ENCODE assay signal across 4 cellular contexts in genomic region chr2:112967023-112967422, GRCh38.
TF ChIP-seq lines count a peak whose summit lies in the region.

No MANE protein-coding gene starts in this region.

TF ChIP-seq in liver, 16 proteins besides CTCF, POLR2A, EP300 and RAD21:
- no peak for TF ChIP-seq HNF4G (IDR thresholded peaks at IDR 0.05)
- TF ChIP-seq FOXA2 (IDR thresholded peaks at IDR 0.05), result peak; percentile 72
- no peak for TF ChIP-seq ATF3 (IDR thresholded peaks at IDR 0.05)
- TF ChIP-seq YY1 (IDR thresholded peaks at IDR 0.05), result no peak

TF ChIP-seq in HepG2, 621 proteins besides CTCF, POLR2A, EP300 and RAD21 (continues in another document):
- TF ChIP-seq BRF2 (CRISPR knock-in tag; IDR thresholded peaks at IDR 0.05) (no peak), ZNF768 (CRISPR knock-in tag; IDR thresholded peaks at IDR 0.05) (no peak), MLXIP (CRISPR knock-in tag; IDR thresholded peaks at IDR 0.05; ENCODE audit: borderline replicate concordance) (no peak), U2AF2 (IDR thresholded peaks at IDR 0.05; ENCODE audit: low read depth, low read length) (no peak), MYPOP (CRISPR knock-in tag; IDR thresholded peaks at IDR 0.05) (no peak), SP2 (CRISPR knock-in tag; IDR thresholded peaks at IDR 0.05) (no peak), ZNF281 (CRISPR knock-in tag; IDR thresholded peaks at IDR 0.05; ENCODE audit: borderline replicate concordance) (no peak), POLR2G (IDR thresholded peaks at IDR 0.05; ENCODE audit: low read depth, low read length) (no peak)

TF ChIP-seq in HCT116, 20 proteins besides CTCF, POLR2A, EP300 and RAD21:
- TF ChIP-seq REST (IDR thresholded peaks at IDR 0.05; ENCODE audit: low read depth), result no peak
- no peak for TF ChIP-seq FOSL1 (IDR thresholded peaks at IDR 0.05; ENCODE audit: low read depth)
- no peak for TF ChIP-seq POLR2AphosphoS5 (IDR thresholded peaks at IDR 0.05; ENCODE audit: low read depth, low read length)
- TF ChIP-seq ELF1 (IDR thresholded peaks at IDR 0.05; ENCODE audit: borderline replicate concordance, low read depth), result no peak
- TF ChIP-seq EZH2 (IDR thresholded peaks at IDR 0.05), result no peak
- no peak for TF ChIP-seq JUND (IDR thresholded peaks at IDR 0.05)
- no peak for TF ChIP-seq ZNF274 (IDR thresholded peaks at IDR 0.05; ENCODE audit: low read depth, low read length)
- no peak for TF ChIP-seq ZBTB33 (IDR thresholded peaks at IDR 0.05; ENCODE audit: extremely low read depth, insufficient replicate concordance, low read length)
- TF ChIP-seq MAX (IDR thresholded peaks at IDR 0.05), result no peak
- no peak for TF ChIP-seq TCF7L2 (IDR thresholded peaks at IDR 0.05; ENCODE audit: borderline replicate concordance, extremely low read depth, insufficient read depth, insufficient read length)
- no peak for TF ChIP-seq YY1 (IDR thresholded peaks at IDR 0.05; ENCODE audit: extremely low read depth, insufficient replicate concordance, low read depth, low read length)
- no peak for TF ChIP-seq CEBPB (IDR thresholded peaks at IDR 0.05; ENCODE audit: low read depth)
- no peak for TF ChIP-seq EZH2phosphoT487 (IDR thresholded peaks at IDR 0.05; ENCODE audit: borderline replicate concordance)
- TF ChIP-seq ZFX (IDR thresholded peaks at IDR 0.05), result no peak
- TF ChIP-seq ATF3 (IDR thresholded peaks at IDR 0.05), result no peak
- no peak for TF ChIP-seq SIN3A (IDR thresholded peaks at IDR 0.05; ENCODE audit: low read depth)
- no peak for TF ChIP-seq SRF (IDR thresholded peaks at IDR 0.05; ENCODE audit: low read depth)

TF ChIP-seq in WTC11, 78 proteins besides CTCF, POLR2A, EP300 and RAD21:
- TF ChIP-seq ZNF232 (CRISPR knock-in tag; IDR thresholded peaks at IDR 0.05) (no peak), ZMAT4 (CRISPR knock-in tag; IDR thresholded peaks at IDR 0.05) (no peak), IRF2 (CRISPR knock-in tag; IDR thresholded peaks at IDR 0.05; ENCODE audit: borderline replicate concordance, low read depth) (no peak), TEAD4 (CRISPR knock-in tag; IDR thresholded peaks at IDR 0.05) (no peak), NR1H2 (CRISPR knock-in tag; IDR thresholded peaks at IDR 0.05) (no peak), ZNF425 (CRISPR knock-in tag; conservative IDR thresholded peaks at IDR 0.05) (no peak), MYBL2 (CRISPR knock-in tag; IDR thresholded peaks at IDR 0.05) (no peak), RELA (CRISPR knock-in tag; IDR thresholded peaks at IDR 0.05; ENCODE audit: borderline replicate concordance) (no peak), E2F1 (CRISPR knock-in tag; IDR thresholded peaks at IDR 0.05) (no peak), ATF3 (CRISPR knock-in tag; conservative IDR thresholded peaks at IDR 0.05) (no peak), PREB (CRISPR knock-in tag; IDR thresholded peaks at IDR 0.05; ENCODE audit: borderline replicate concordance) (no peak), ETV6 (CRISPR knock-in tag; IDR thresholded peaks at IDR 0.05) (no peak), ZBTB21 (CRISPR knock-in tag; IDR thresholded peaks at IDR 0.05; ENCODE audit: borderline replicate concordance) (no peak), HMGA2 (CRISPR knock-in tag; IDR thresholded peaks at IDR 0.05) (no peak), ESRRA (CRISPR knock-in tag; IDR thresholded peaks at IDR 0.05; ENCODE audit: borderline replicate concordance) (no peak), EMX1 (CRISPR knock-in tag; IDR thresholded peaks at IDR 0.05) (no peak)
